In genomic region chr1:89600792-89601191, GRCh38 we compare ENCODE assay signal across 25 cellular contexts. TPM values are rescaled to one million over a fixed set of nuclear protein-coding genes. Genes with fewer than 3 reads are reported as not detected.
DNase-seq lines count a peak whose midpoint lies in the region; ATAC-seq and TF ChIP-seq lines count a peak whose summit lies in the region.
"Had no signal": no experiment of that assay in that cellular context is flagged by ENCODE, and none has a peak within 500 bp of the region (broad histone marks: within the 10 kb centered on the region; RNA-seq: fewer than 3 reads in every experiment).

No MANE protein-coding gene starts in this region.

- DNase-seq in activated naive CD4-positive, alpha-beta T cell treated with anti-CD3 and anti-CD28 coated beads, Interleukin-2, amount 50 U/mL, for 72 hours (ENCODE audit: low spot score in 2 of 2), result no peak
- no peak for DNase-seq in activated T-helper 1 cell treated with anti-CD3 and anti-CD28 coated beads, Interleukin-12 subunit alpha, Interleukin-12 subunit beta, Interleukin-2, Interleukin-4 antibody, amounts not matched to agents 30 ng/mL and 10 ng/mL and 1 ng/mL, durations not matched to agents 14 hours and 24 hours and 36 hours (ENCODE audit: low spot score)
- DNase-seq in upper lobe of right lung (no peak), Kasumi-1 (lab: John Stamatoyannopoulos, UW) (no peak), GDM1 (lab: John Stamatoyannopoulos, UW) (no peak)
- DNase-seq: activated CD8-positive, alpha-beta memory T cell treated with anti-CD3 and anti-CD28 coated beads, Interleukin-2, amount 50 U/mL, for 48 hours; activated naive CD4-positive, alpha-beta T cell; amygdala; effector CD8-positive, alpha-beta T cell; H9; KBM-7; left lung; mesenchymal stem cell; MG63; NCI-H1436; posterior cingulate gyrus; right cardiac atrium; SK-N-SH; stimulated activated CD4-positive, alpha-beta T cell treated with anti-CD3 and anti-CD28 coated beads, Interleukin-2, amount 100 ng/mL, for 24 hours had no signal

- peaks cover 25% of the 10 kb centered on the region for H3K36me3 Mint-ChIP-seq in activated naive CD4-positive, alpha-beta T cell treated with anti-CD3 and anti-CD28 coated beads, Interleukin-2, amount 50 U/mL, for 24 hours
- peaks cover 0 to 9% of the 10 kb centered on the region in 2 donors for H3K36me3 Mint-ChIP-seq in activated naive CD4-positive, alpha-beta T cell treated with anti-CD3 and anti-CD28 coated beads, Interleukin-2, amount 50 U/mL, for 72 hours
- peaks cover 43% of the 10 kb centered on the region for H3K36me3 Mint-ChIP-seq in activated T-helper 1 cell treated with anti-CD3 and anti-CD28 coated beads, Interleukin-12 subunit alpha, Interleukin-12 subunit beta, Interleukin-2, Interleukin-4 antibody, amounts not matched to agents 30 ng/mL and 10 ng/mL and 1 ng/mL, durations not matched to agents 14 hours and 24 hours and 36 hours (ENCODE audit: low read depth)

- H3K36me3 ChIP-seq in upper lobe of right lung, result no peaks in the 10 kb centered on the region
- H3K36me3 ChIP-seq: left lung, MG63, suprapubic skin had no signal

- H3K4me3 Mint-ChIP-seq in activated naive CD4-positive, alpha-beta T cell treated with anti-CD3 and anti-CD28 coated beads, Interleukin-2, amount 50 U/mL, for 24 hours, result peak overlapping the region; percentile 49
- H3K4me3 Mint-ChIP-seq in activated T-helper 1 cell treated with anti-CD3 and anti-CD28 coated beads, Interleukin-12 subunit alpha, Interleukin-12 subunit beta, Interleukin-2, Interleukin-4 antibody, amounts not matched to agents 30 ng/mL and 10 ng/mL and 1 ng/mL, durations not matched to agents 14 hours and 24 hours and 36 hours, result no peak overlapping the region
- H3K4me3 Mint-ChIP-seq: H9; T-helper 1 cell treated with Interleukin-12 subunit alpha and Interleukin-12 subunit beta and Interleukin-4 antibody, amounts not matched to agents 30 μg/mL and 1 μg/mL, for 36 hours had no signal

- no peaks in the 10 kb centered on the region for H3K9me3 Mint-ChIP-seq in activated naive CD4-positive, alpha-beta T cell treated with anti-CD3 and anti-CD28 coated beads, Interleukin-2, amount 50 U/mL, for 24 hours
- no peaks in the 10 kb centered on the region for H3K9me3 Mint-ChIP-seq in activated naive CD4-positive, alpha-beta T cell treated with anti-CD3 and anti-CD28 coated beads, Interleukin-2, amount 50 U/mL, for 72 hours
- H3K9me3 Mint-ChIP-seq in activated T-helper 1 cell treated with anti-CD3 and anti-CD28 coated beads, Interleukin-12 subunit alpha, Interleukin-12 subunit beta, Interleukin-2, Interleukin-4 antibody, amounts not matched to agents 30 ng/mL and 10 ng/mL and 1 ng/mL, durations not matched to agents 14 hours and 24 hours and 36 hours, result no peaks in the 10 kb centered on the region
- H3K9me3 Mint-ChIP-seq: H9; T-helper 1 cell treated with Interleukin-12 subunit alpha and Interleukin-12 subunit beta and Interleukin-4 antibody, amounts not matched to agents 30 μg/mL and 1 μg/mL, for 36 hours had no signal

- no peaks in the 10 kb centered on the region for H3K27me3 Mint-ChIP-seq in activated naive CD4-positive, alpha-beta T cell treated with anti-CD3 and anti-CD28 coated beads, Interleukin-2, amount 50 U/mL, for 24 hours
- H3K27me3 Mint-ChIP-seq in activated T-helper 1 cell treated with anti-CD3 and anti-CD28 coated beads, Interleukin-12 subunit alpha, Interleukin-12 subunit beta, Interleukin-2, Interleukin-4 antibody, amounts not matched to agents 30 ng/mL and 10 ng/mL and 1 ng/mL, durations not matched to agents 14 hours and 24 hours and 36 hours (ENCODE audit: insufficient read depth), result no peaks in the 10 kb centered on the region

- no peak overlapping the region for H3K27ac ChIP-seq in upper lobe of right lung
- H3K27ac ChIP-seq: C4-2B, epithelial cell of prostate, left lung, suprapubic skin had no signal

- peaks cover 97% of the 10 kb centered on the region for H3K4me1 Mint-ChIP-seq in activated naive CD4-positive, alpha-beta T cell treated with anti-CD3 and anti-CD28 coated beads, Interleukin-2, amount 50 U/mL, for 24 hours
- peaks cover 94% of the 10 kb centered on the region for H3K4me1 Mint-ChIP-seq in activated T-helper 1 cell treated with anti-CD3 and anti-CD28 coated beads, Interleukin-12 subunit alpha, Interleukin-12 subunit beta, Interleukin-2, Interleukin-4 antibody, amounts not matched to agents 30 ng/mL and 10 ng/mL and 1 ng/mL, durations not matched to agents 14 hours and 24 hours and 36 hours (ENCODE audit: low read depth)

- no peaks in the 10 kb centered on the region for H3K4me1 ChIP-seq in upper lobe of right lung

- no peak for TF ChIP-seq CTCF in upper lobe of right lung (IDR thresholded peaks at IDR 0.05)

- ATAC-seq in activated naive CD4-positive, alpha-beta T cell treated with anti-CD3 and anti-CD28 coated beads, Interleukin-2, amount 50 U/mL, for 72 hours, result no peak
- peak; percentile 71 for ATAC-seq in GM18868 (IDR thresholded peaks at IDR 0.05; ENCODE audit: unreplicated experiment)
- ATAC-seq in upper lobe of right lung, result peak; percentile 46
- ATAC-seq: left lung, right cardiac atrium had no signal

- H3K27me3 ChIP-seq in upper lobe of right lung, result no peaks in the 10 kb centered on the region
- H3K27me3 ChIP-seq: left lung, MG63, suprapubic skin had no signal

- intact Hi-C loops in activated T-helper 1 cell treated with anti-CD3 and anti-CD28 coated beads, Interleukin-12 subunit alpha, Interleukin-12 subunit beta, Interleukin-2, Interleukin-4 antibody, amounts not matched to agents 30 ng/mL and 10 ng/mL and 1 ng/mL, durations not matched to agents 14 hours and 24 hours and 36 hours (cut with micrococcal nuclease), result loop anchor here (5.0 kb wide), 1 partner anchor 37 kb away; no protein-coding TSS in a partner anchor
- intact Hi-C loops in upper lobe of right lung (cut with DNase I), result no loop called here

- no peak overlapping the region for H3K4me3 ChIP-seq in upper lobe of right lung
- H3K4me3 ChIP-seq: left lung, MG63, suprapubic skin had no signal

- H3K9me3 ChIP-seq in upper lobe of right lung, result no peaks in the 10 kb centered on the region
- H3K9me3 ChIP-seq: left lung, MG63, SK-N-SH, suprapubic skin had no signal

- H3K27ac Mint-ChIP-seq in activated naive CD4-positive, alpha-beta T cell treated with anti-CD3 and anti-CD28 coated beads, Interleukin-2, amount 50 U/mL, for 24 hours, result peak overlapping the region; percentile 92
- peak overlapping the region in 1 of 2 donors; percentile 33 for H3K27ac Mint-ChIP-seq in activated naive CD4-positive, alpha-beta T cell treated with anti-CD3 and anti-CD28 coated beads, Interleukin-2, amount 50 U/mL, for 72 hours
- peak overlapping the region; percentile 37 for H3K27ac Mint-ChIP-seq in activated T-helper 1 cell treated with anti-CD3 and anti-CD28 coated beads, Interleukin-12 subunit alpha, Interleukin-12 subunit beta, Interleukin-2, Interleukin-4 antibody, amounts not matched to agents 30 ng/mL and 10 ng/mL and 1 ng/mL, durations not matched to agents 14 hours and 24 hours and 36 hours
- H3K27ac Mint-ChIP-seq: T-helper 1 cell treated with Interleukin-12 subunit alpha and Interleukin-12 subunit beta and Interleukin-4 antibody, amounts not matched to agents 30 μg/mL and 1 μg/mL, for 36 hours had no signal

RNA-seq across cellular contexts. Expression of gene LRRC8C, which starts 32.1 kb away (rescaled TPM):
- 10 to 100 TPM; 27.0 to 31.7 TPM for total RNA-seq in activated naive CD4-positive, alpha-beta T cell treated with anti-CD3 and anti-CD28 coated beads, Interleukin-2, amount 50 U/mL, for 72 hours
- total RNA-seq in activated T-helper 1 cell treated with anti-CD3 and anti-CD28 coated beads, Interleukin-12 subunit alpha, Interleukin-12 subunit beta, Interleukin-2, Interleukin-4 antibody, amounts not matched to agents 30 ng/mL and 10 ng/mL and 1 ng/mL, durations not matched to agents 14 hours and 24 hours and 36 hours, result 64.3 and 66.1 TPM in 2 replicates
- total RNA-seq in upper lobe of right lung, result 12.6 TPM

Comparison
In these comparisons a context has a peak if more than half of its experiments do, and no peak if none do; other contexts are left out.
1. ATAC-seq: peak in GM18868 (single experiment) and upper lobe of right lung (single experiment); none in activated naive CD4-positive, alpha-beta T cell treated with anti-CD3 and anti-CD28 coated beads, Interleukin-2, amount 50 U/mL, for 72 hours (0 of 2).